17 cellular contexts compared by ENCODE assay signal in genomic region chr3:45137656-45138181, GRCh38. TPM values are rescaled to one million over a fixed set of nuclear protein-coding genes. Genes with fewer than 3 reads are reported as not detected.
DNase-seq lines count a peak whose midpoint lies in the region; ATAC-seq, FAIRE-seq and TF ChIP-seq lines count a peak whose summit lies in the region.
"Had no signal": no experiment of that assay in that cellular context is flagged by ENCODE, and none has a peak within 500 bp of the region (broad histone marks: within the 10 kb centered on the region; RNA-seq: fewer than 3 reads in every experiment).

No MANE protein-coding gene starts in this region.

- no peaks in the 10 kb centered on the region for H3K9me3 Mint-ChIP-seq in effector memory CD8-positive, alpha-beta T cell

- WGBS in body of pancreas, 2 donors: 25 to 30% methylated on average over 5 of the region's 5 CpGs

- TF ChIP-seq CTCF in LNCaP clone FGC (IDR thresholded peaks at IDR 0.05; ENCODE audit: control insufficient read depth, extremely low read depth, insufficient read depth): no peak
- TF ChIP-seq CTCF in body of pancreas (IDR thresholded peaks at IDR 0.05): peak in 2 of 7 experiments; percentile 6 to 8
- TF ChIP-seq CTCF in keratinocyte (optimal IDR thresholded peaks at IDR 0.05 in 1 of 3, IDR thresholded peaks at IDR 0.05 in 1 of 3, conservative IDR thresholded peaks at IDR 0.05 in 1 of 3; ENCODE audit: extremely low read depth in 1 of 3, insufficient read depth in 2 of 3, low read length in 3 of 3): peak in 2 of 3 experiments; percentile 4 to 42
- TF ChIP-seq CTCF in dorsolateral prefrontal cortex (IDR thresholded peaks at IDR 0.05 in 54 of 56, conservative IDR thresholded peaks at IDR 0.05 in 2 of 56; ENCODE audit: low read depth in 1 of 56, partially characterized antibody in 56 of 56): no peak

- H3K4me3 ChIP-seq in BLaER1 (no peak overlapping the region), LNCaP clone FGC (ENCODE audit: low read depth, low read length) (no peak overlapping the region), body of pancreas (no peak overlapping the region), keratinocyte (ENCODE audit: control insufficient read depth in 2 of 3, extremely low read depth in 1 of 3, insufficient read depth in 2 of 3, low read depth in 1 of 3, low read length in 3 of 3) (peak overlapping the region in 2 of 3 experiments; percentile 34 to 56), dorsolateral prefrontal cortex (no peak overlapping the region)

- intact Hi-C loops in body of pancreas (cut with DNase I): no loop called here
- intact Hi-C loops in dorsolateral prefrontal cortex (cut with DNase I): no loop called here

- no peaks in the 10 kb centered on the region for H3K4me1 Mint-ChIP-seq in effector memory CD8-positive, alpha-beta T cell (ENCODE audit: low read depth in 2 of 2)

- no peaks in the 10 kb centered on the region for H3K36me3 Mint-ChIP-seq in effector memory CD8-positive, alpha-beta T cell (ENCODE audit: insufficient read depth)

- no peak overlapping the region for H3K9ac ChIP-seq in BLaER1
- H3K9ac ChIP-seq in keratinocyte (ENCODE audit: control insufficient read depth, extremely low read depth, insufficient read depth, low read length): peak overlapping the region; percentile 70
- H3K9ac ChIP-seq: SK-N-SH had no signal

- H3K36me3 ChIP-seq in BLaER1 (no peaks in the 10 kb centered on the region), body of pancreas (replicated peaks in 1 of 2; ENCODE audit: insufficient read depth in 1 of 2, low read depth in 2 of 2) (no peaks in the 10 kb centered on the region), keratinocyte (ENCODE audit: control insufficient read depth in 2 of 2, extremely low read depth in 1 of 2, insufficient read depth in 2 of 2, low read length in 2 of 2) (peaks cover 9 to 39% of the 10 kb centered on the region in 2 experiments)

- H3K27me3 ChIP-seq in BLaER1: no peaks in the 10 kb centered on the region
- no peaks in the 10 kb centered on the region for H3K27me3 ChIP-seq in body of pancreas
- H3K27me3 ChIP-seq in keratinocyte (ENCODE audit: control insufficient read depth, extremely low read depth, insufficient read depth, low read length): no peaks in the 10 kb centered on the region
- H3K27me3 ChIP-seq in dorsolateral prefrontal cortex: peaks cover 0 to 17% (median 0%) of the 10 kb centered on the region in 45 donors

- H3K79me2 ChIP-seq in keratinocyte (ENCODE audit: control insufficient read depth, insufficient read depth, low read length): peaks cover 93% of the 10 kb centered on the region

- H3K4me2 ChIP-seq in BLaER1 (peak overlapping the region; percentile 53), keratinocyte (ENCODE audit: control insufficient read depth, extremely low read depth, insufficient read depth, low read depth, low read length) (peak overlapping the region; percentile 59)
- H3K4me2 ChIP-seq: SK-N-SH had no signal

- FAIRE-seq in keratinocyte (lab: Jason Lieb, UNC): no peak
- FAIRE-seq: frontal cortex, G401.6 had no signal

- peaks cover 24 to 62% of the 10 kb centered on the region in 2 donors for H3K27me3 Mint-ChIP-seq in effector memory CD8-positive, alpha-beta T cell

- dilution Hi-C loops in keratinocyte (cut with MboI; ENCODE audit: extremely low pct_ligation_motif_present, low sequenced_read_pairs): loop anchor here (5.0 kb wide), 1 partner anchor 80 kb away; no protein-coding TSS in a partner anchor

- no peak for TF ChIP-seq POLR2A in body of pancreas (IDR thresholded peaks at IDR 0.05)

- H3K27ac ChIP-seq in BLaER1 (no peak overlapping the region), body of pancreas (peak overlapping the region in 3 of 4 donors; percentile 43 to 81 (median 68)), keratinocyte (ENCODE audit: control insufficient read depth, insufficient read depth, low read length) (peak overlapping the region; percentile 86), dorsolateral prefrontal cortex (no peak overlapping the region)

- H3K4me1 ChIP-seq in BLaER1 (peaks cover 24% of the 10 kb centered on the region), body of pancreas (peaks cover 40% of the 10 kb centered on the region), keratinocyte (ENCODE audit: control insufficient read depth, extremely low read depth, insufficient read depth, low read length) (peaks cover 91% of the 10 kb centered on the region)

- no peak overlapping the region for H3K27ac Mint-ChIP-seq in effector memory CD8-positive, alpha-beta T cell

- DNase-seq in LNCaP clone FGC (ENCODE audit: low read depth) (peak; percentile 54), body of pancreas (peak in 3 of 4 donors; percentile 34 to 50 (median 36)), keratinocyte (ENCODE audit: low read depth, low spot score) (no peak), dorsolateral prefrontal cortex (no peak), hepatic stellate cell (ENCODE audit: low spot score) (no peak)
- no peak for DNase-seq in effector memory CD8-positive, alpha-beta T cell
- DNase-seq: activated CD4-positive, alpha-beta T cell treated with anti-CD3 and anti-CD28 coated beads, Interleukin-2, amount 50 U/mL, for 4 hours; activated gamma-delta T cell; AML-193; caudate nucleus; MM.1S; nucleus accumbens; SK-N-SH had no signal

- ATAC-seq in body of pancreas (peak; percentile 65), GM21360 (IDR thresholded peaks at IDR 0.05; ENCODE audit: unreplicated experiment) (no peak)
- ATAC-seq in effector memory CD8-positive, alpha-beta T cell (replicated peaks): no peak

- no peak overlapping the region for H3K4me3 Mint-ChIP-seq in effector memory CD8-positive, alpha-beta T cell

- H3K9me3 ChIP-seq in BLaER1 (no peaks in the 10 kb centered on the region), body of pancreas (no peaks in the 10 kb centered on the region), keratinocyte (ENCODE audit: control insufficient read depth, low read depth, low read length) (no peaks in the 10 kb centered on the region)
- H3K9me3 ChIP-seq: SK-N-SH had no signal

- H2AFZ ChIP-seq in keratinocyte (ENCODE audit: control insufficient read depth, low read length): no peak overlapping the region

- peaks cover 3% of the 10 kb centered on the region for H3K9me1 ChIP-seq in keratinocyte (ENCODE audit: control insufficient read depth, extremely low read depth, insufficient read depth, low read length)

- no peaks in the 10 kb centered on the region for H4K20me1 ChIP-seq in BLaER1
- peaks cover 10% of the 10 kb centered on the region for H4K20me1 ChIP-seq in keratinocyte (ENCODE audit: control insufficient read depth, extremely low read depth, insufficient read depth, low read length)

RNA-seq across cellular contexts. Expression of gene CDCP1, which starts 8.5 kb away (rescaled TPM):
- total RNA-seq in body of pancreas (1 to 10 TPM; 6.2 to 6.3 TPM), dorsolateral prefrontal cortex (1 to 10 TPM in 90 of 120 experiments, under 1 TPM in 30; 0.37 to 4.8 (median 1.4) TPM)
- polyA plus RNA-seq in keratinocyte: 71.0 to 171 TPM (median 85.8 TPM) in 3 replicates
- polyA plus RNA-seq in keratinocyte (2011; ENCODE audit: low read depth): 25.6 TPM
- 94.9 and 114 TPM in 2 replicates for polyA plus RNA-seq in keratinocyte (2011; cell fraction: cytosol; rRNA removed)
- polyA plus RNA-seq in keratinocyte (2011; cell fraction: nucleus; rRNA removed): 289 and 310 TPM in 2 replicates
- polyA plus RNA-seq in keratinocyte (2012; ENCODE audit: low replicate concordance): 62.4 and 123 TPM in 2 replicates
- 124 to 419 TPM (median 165 TPM) in 3 replicates for polyA minus RNA-seq in keratinocyte
- 129 TPM for polyA minus RNA-seq in keratinocyte (2011; cell fraction: cytosol; rRNA and poly(A)+ RNA removed)
- 264 and 415 TPM in 2 replicates for polyA minus RNA-seq in keratinocyte (2011; cell fraction: nucleus; rRNA and poly(A)+ RNA removed)

Comparison
In these comparisons a context has a peak if more than half of its experiments do, and no peak if none do; other contexts are left out.
1. H3K27ac ChIP-seq: peak in body of pancreas (3 of 4) and keratinocyte (single experiment); none in BLaER1 (single experiment) and dorsolateral prefrontal cortex (0 of 59).
2. H3K4me3 ChIP-seq: peak in keratinocyte (2 of 3); none in BLaER1 (single experiment), LNCaP clone FGC (single experiment), body of pancreas (0 of 2) and dorsolateral prefrontal cortex (0 of 59).
3. DNase-seq: peak in LNCaP clone FGC (single experiment) and body of pancreas (3 of 4); none in keratinocyte (single experiment), dorsolateral prefrontal cortex (0 of 10), effector memory CD8-positive, alpha-beta T cell (0 of 3) and hepatic stellate cell (single experiment).
4. CTCF ChIP-seq: peak in keratinocyte (2 of 3); none in LNCaP clone FGC (single experiment) and dorsolateral prefrontal cortex (0 of 56).